In genomic region chr22:27405672-27406388, GRCh38 we compare ENCODE assay signal across 9 cellular contexts.
DNase-seq lines count a peak whose midpoint lies in the region; ATAC-seq and TF ChIP-seq lines count a peak whose summit lies in the region.
"Had no signal": no experiment of that assay in that cellular context is flagged by ENCODE, and none has a peak within 500 bp of the region (broad histone marks: within the 10 kb centered on the region; RNA-seq: fewer than 3 reads in every experiment).

No MANE protein-coding gene starts in this region.

- DNase-seq in EL, result peak; percentile 53
- peak; percentile 62 for DNase-seq in HPDE6-E6E7 (ENCODE audit: extremely low spot score)
- peak; percentile 47 for DNase-seq in germinal center (ENCODE audit: low spot score)
- DNase-seq in retina, result peak; percentile 64
- no peak for DNase-seq in NCI-H187 (lab: John Stamatoyannopoulos, UW)
- no peak for DNase-seq in activated CD4-positive, CD25-positive, alpha-beta regulatory T cell (lab: John Stamatoyannopoulos, UW)
- DNase-seq: naive B cell had no signal

- no peak for ATAC-seq in GM21576 (IDR thresholded peaks at IDR 0.05; ENCODE audit: unreplicated experiment)

- no peak overlapping the region for H3K4me3 ChIP-seq in WI38 (ENCODE audit: low read depth, low read length)

- peak; percentile 74 for TF ChIP-seq CTCF in WI38 (IDR thresholded peaks at IDR 0.05; ENCODE audit: low read depth, low read length)

Comparison
In these comparisons a context has a peak if more than half of its experiments do, and no peak if none do; other contexts are left out.
1. DNase-seq: peak in EL (single experiment), HPDE6-E6E7 (single experiment), germinal center (single experiment) and retina (single experiment); none in NCI-H187 (0 of 2) and activated CD4-positive, CD25-positive, alpha-beta regulatory T cell (0 of 4).